In genomic region chrM:10756-11641, GRCh38 we compare ENCODE assay signal across 34 cellular contexts.
"Had no signal": no experiment of that assay in that cellular context is flagged by ENCODE, and none has a peak within 500 bp of the region (broad histone marks: within the 10 kb centered on the region; RNA-seq: fewer than 3 reads in every experiment).

No MANE protein-coding gene starts in this region.

- H3K4me1 ChIP-seq: adrenal gland, body of pancreas, breast epithelium had no signal

- FAIRE-seq: astrocyte, colon, TTC549 had no signal

- H3K27me3 ChIP-seq: adrenal gland, body of pancreas, brain microvascular endothelial cell, breast epithelium had no signal

- ATAC-seq: activated CD8-positive, alpha-beta T cell treated with anti-CD3 and anti-CD28 coated beads for 36 hours; activated naive CD4-positive, alpha-beta T cell treated with anti-CD3 and anti-CD28 coated beads, Interleukin-2, amount 50 U/mL, for 72 hours; activated T-cell treated with anti-CD3 and anti-CD28 coated beads, Interleukin-2, amount 50 U/mL, for 4 hours; activated T-cell treated with anti-CD3 and anti-CD28 coated beads, Interleukin-2, amount 50 U/mL, for 72 hours; activated T-helper 17 cell treated with anti-CD3 and anti-CD28 coated beads, Interleukin-2, amount 50 U/mL, for 72 hours; body of pancreas had no signal

- H3K9me3 ChIP-seq: adrenal gland, body of pancreas, breast epithelium had no signal

- H3K4me3 ChIP-seq: adrenal gland, body of pancreas, breast epithelium had no signal

- DNase-seq: activated B cell treated with CpG ODN at 0.5 μM for 24 hours; activated CD4-positive, alpha-beta memory T cell treated with anti-CD3 and anti-CD28 coated beads for 36 hours; activated CD4-positive, alpha-beta T cell treated with anti-CD3 and anti-CD28 coated beads for 4 hours; activated CD4-positive, alpha-beta T cell treated with anti-CD3 and anti-CD28 coated beads, Interleukin-2, amount 10 ng/mL, durations not matched to agents 24 days and 14 days; activated CD4-positive, alpha-beta T cell treated with anti-CD3 and anti-CD28 coated beads, Interleukin-2, amount 50 U/mL, for 1 hour; activated CD4-positive, alpha-beta T cell treated with anti-CD3 and anti-CD28 coated beads, Interleukin-2, amount 50 U/mL, for 4 hours; activated CD4-positive, CD25-positive, alpha-beta regulatory T cell treated with anti-CD3 and anti-CD28 coated beads, Interleukin-2, amount 50 U/mL, for 72 hours; activated CD8-positive, alpha-beta memory T cell treated with anti-CD3 and anti-CD28 coated beads, Interleukin-2, amount 50 U/mL, for 4 hours; activated CD8-positive, alpha-beta T cell treated with anti-CD3 and anti-CD28 coated beads for 36 hours; activated effector memory CD4-positive, alpha-beta T cell treated with anti-CD3 and anti-CD28 coated beads, Interleukin-2, amount 50 U/mL, for 16 hours; activated gamma-delta T cell treated with Interleukin-2 at 50 U/mL for 16 hours; activated naive CD4-positive, alpha-beta T cell; activated naive CD4-positive, alpha-beta T cell treated with anti-CD3 and anti-CD28 coated beads for 36 hours; activated naive CD4-positive, alpha-beta T cell treated with anti-CD3 and anti-CD28 coated beads, Interleukin-2, amount 50 U/mL, for 16 hours; activated naive CD8-positive, alpha-beta T cell treated with anti-CD3 and anti-CD28 coated beads for 36 hours; activated T-cell treated with anti-CD3 and anti-CD28 coated beads for 4 hours; activated T-cell treated with anti-CD3 and anti-CD28 coated beads, Interleukin-2, amount 50 U/mL, for 1 hour; activated T-cell treated with anti-CD3 and anti-CD28 coated beads, Interleukin-2, amount 50 U/mL, for 4 hours; activated T-cell treated with anti-CD3 and anti-CD28 coated beads, Interleukin-2, amount 50 U/mL, for 72 hours; adrenal gland; amniotic stem cell; aorta; body of pancreas; brain microvascular endothelial cell; central memory CD4-positive, alpha-beta T cell; T-helper 2 cell; T-helper 9 cell had no signal

- H3K36me3 ChIP-seq: adrenal gland, brain microvascular endothelial cell, breast epithelium had no signal

- H3K27ac ChIP-seq: adrenal gland, body of pancreas, brain microvascular endothelial cell, breast epithelium, VCaP had no signal
